Comparison of ENCODE assay signal across 8 cellular contexts in genomic region chr4:94452476-94453300, GRCh38. TPM values are rescaled to one million over a fixed set of nuclear protein-coding genes. Genes with fewer than 3 reads are reported as not detected.
DNase-seq lines count a peak whose midpoint lies in the region; ATAC-seq and TF ChIP-seq lines count a peak whose summit lies in the region.

No MANE protein-coding gene starts in this region.

- H3K79me2 ChIP-seq in OCI-LY3 (ENCODE audit: low read length), result peaks cover 11% of the 10 kb centered on the region; the same call in 1 of the 2 replicates

- peak overlapping the region; percentile 81 for H3K4me3 ChIP-seq in OCI-LY3 (ENCODE audit: low read length)
- H3K4me3 ChIP-seq in neuronal stem cell (ENCODE audit: low read length in 2 of 2), result peak overlapping the region; percentile 83 to 96

- peaks cover 3% of the 10 kb centered on the region for H3K79me1 ChIP-seq in neuronal stem cell (ENCODE audit: low read depth, low read length)

- no peak overlapping the region for H2AK5ac ChIP-seq in neuronal stem cell (ENCODE audit: low read depth, low read length)

- H3K27ac ChIP-seq in OCI-LY3 (ENCODE audit: low read length), result no peak overlapping the region
- peak overlapping the region; percentile 40 for H3K27ac ChIP-seq in neuronal stem cell (replicated peaks; ENCODE audit: low read length)

- peak; percentile 17 for ATAC-seq in HG02852 (IDR thresholded peaks at IDR 0.05; ENCODE audit: unreplicated experiment)
- ATAC-seq in activated naive CD8-positive, alpha-beta T cell treated with anti-CD3 and anti-CD28 coated beads, Interleukin-2, amount 50 U/mL, for 24 hours, result no peak

- H2BK15ac ChIP-seq in neuronal stem cell (ENCODE audit: low read length), result no peak overlapping the region

- intact Hi-C loops in head of caudate nucleus (cut with DNase I), result no loop called here

- H2AFZ ChIP-seq in OCI-LY3 (ENCODE audit: low read depth, low read length) (peak overlapping the region; percentile 90), neuronal stem cell (ENCODE audit: low read length) (peak overlapping the region; percentile 96)

- H3K4me2 ChIP-seq in OCI-LY3 (ENCODE audit: low read length) (peak overlapping the region; percentile 96), neuronal stem cell (ENCODE audit: insufficient read depth, low read length, poor library complexity, severe bottlenecking) (peak overlapping the region; percentile 67)

- peaks cover 11% of the 10 kb centered on the region for H3K27me3 Mint-ChIP-seq in activated naive CD8-positive, alpha-beta T cell treated with anti-CD3 and anti-CD28 coated beads, Interleukin-2, amount 50 U/mL, for 24 hours

- peak overlapping the region; percentile 50 for H3K18ac ChIP-seq in neuronal stem cell (ENCODE audit: low read length)

- peak overlapping the region; percentile 83 for H3K4me3 Mint-ChIP-seq in activated naive CD8-positive, alpha-beta T cell treated with anti-CD3 and anti-CD28 coated beads, Interleukin-2, amount 50 U/mL, for 24 hours

- H2BK5ac ChIP-seq in neuronal stem cell (ENCODE audit: low read length), result no peak overlapping the region

- H3K9me3 Mint-ChIP-seq in activated naive CD8-positive, alpha-beta T cell treated with anti-CD3 and anti-CD28 coated beads, Interleukin-2, amount 50 U/mL, for 24 hours, result no peaks in the 10 kb centered on the region

- H2BK12ac ChIP-seq in neuronal stem cell (ENCODE audit: low read length), result no peak overlapping the region

- H3K27me3 ChIP-seq in OCI-LY3 (ENCODE audit: low read depth, low read length), result no peaks in the 10 kb centered on the region
- H3K27me3 ChIP-seq in neuronal stem cell (ENCODE audit: control insufficient read depth in 3 of 3, insufficient read depth in 3 of 3, low read depth in 1 of 3, low read length in 3 of 3), result peaks cover 0 to 3% (median 0%) of the 10 kb centered on the region in 3 experiments

- no peak overlapping the region for H3K4ac ChIP-seq in neuronal stem cell (ENCODE audit: low read length)

- peak overlapping the region; percentile 76 for H3K27ac Mint-ChIP-seq in activated naive CD8-positive, alpha-beta T cell treated with anti-CD3 and anti-CD28 coated beads, Interleukin-2, amount 50 U/mL, for 24 hours

- H3K9me3 ChIP-seq in OCI-LY3 (ENCODE audit: insufficient read depth, low read length), result no peaks in the 10 kb centered on the region
- H3K9me3 ChIP-seq in neuronal stem cell (replicated peaks in 1 of 2; ENCODE audit: control insufficient read depth in 2 of 2, insufficient read depth in 1 of 2, low read depth in 1 of 2, low read length in 2 of 2), result no peaks in the 10 kb centered on the region

- no CpG with 5 or more reads among the region's 25 CpGs for WGBS in neuronal stem cell (ENCODE audit: extremely low coverage in 2 of 2, insufficient read length in 2 of 2, insufficient replicate concordance in 1 of 2), 2 donors

- H4K91ac ChIP-seq in neuronal stem cell (ENCODE audit: low read depth, low read length, poor library complexity), result no peak overlapping the region

- no peaks in the 10 kb centered on the region for H3K36me3 ChIP-seq in OCI-LY3 (replicated peaks; ENCODE audit: low read depth, low read length)
- H3K36me3 ChIP-seq in neuronal stem cell (replicated peaks in 1 of 2; ENCODE audit: control insufficient read depth in 2 of 2, insufficient read depth in 2 of 2, low read length in 2 of 2), result peaks cover 0 to 18% of the 10 kb centered on the region in 2 donors

- H4K20me1 ChIP-seq in OCI-LY3 (ENCODE audit: insufficient read depth, low read length), result no peaks in the 10 kb centered on the region

- no peak overlapping the region for H3K23ac ChIP-seq in neuronal stem cell (ENCODE audit: low read depth, low read length, poor library complexity)

- peak overlapping the region; percentile 87 for H3K9ac ChIP-seq in OCI-LY3 (ENCODE audit: low read length)
- H3K9ac ChIP-seq in neuronal stem cell (ENCODE audit: low read depth, low read length, poor library complexity), result peak overlapping the region; percentile 38

- peaks cover 6% of the 10 kb centered on the region for H3K36me3 Mint-ChIP-seq in activated naive CD8-positive, alpha-beta T cell treated with anti-CD3 and anti-CD28 coated beads, Interleukin-2, amount 50 U/mL, for 24 hours (ENCODE audit: low read depth)

- H2BK120ac ChIP-seq in neuronal stem cell (ENCODE audit: low read depth, low read length), result no peak overlapping the region

- no peak for TF ChIP-seq CTCF in OCI-LY3 (IDR thresholded peaks at IDR 0.05; ENCODE audit: low read depth, low read length)

- H3K4me1 Mint-ChIP-seq in activated naive CD8-positive, alpha-beta T cell treated with anti-CD3 and anti-CD28 coated beads, Interleukin-2, amount 50 U/mL, for 24 hours, result peaks cover 18% of the 10 kb centered on the region

- H3K4me1 ChIP-seq in OCI-LY3 (ENCODE audit: low read length) (peaks cover 17% of the 10 kb centered on the region), neuronal stem cell (ENCODE audit: control insufficient read depth in 2 of 2, insufficient read depth in 1 of 2, low read depth in 1 of 2, low read length in 2 of 2) (peaks cover 2 to 31% of the 10 kb centered on the region in 2 donors)

- no peak overlapping the region for H3K14ac ChIP-seq in neuronal stem cell (ENCODE audit: low read length)

- no peak overlapping the region for H4K8ac ChIP-seq in neuronal stem cell (ENCODE audit: low read depth, low read length)

- peak; percentile 25 for DNase-seq in NCI-H345 (lab: John Stamatoyannopoulos, UW)
- DNase-seq in NCI-H345 treated with DMSO at 0.1 percent for 48 hours (lab: John Stamatoyannopoulos, UW; ENCODE audit: unreplicated experiment), result no peak
- peak; percentile 32 for DNase-seq in activated naive CD8-positive, alpha-beta T cell treated with anti-CD3 and anti-CD28 coated beads, Interleukin-2, amount 50 U/mL, for 24 hours
- DNase-seq in head of caudate nucleus, result peak; percentile 8 to 79 (median 52)
- DNase-seq in neuronal stem cell (ENCODE audit: low spot score), result peak; percentile 38
- no peak for DNase-seq in GM19238 (ENCODE audit: insufficient read length, low spot score)

RNA-seq across cellular contexts. Expression of gene PDLIM5, which starts 0.9 kb away (rescaled TPM):
- 50.1 TPM for polyA plus RNA-seq in neuronal stem cell (2013, experiment 1 of 2)
- 54.2 TPM for polyA plus RNA-seq in neuronal stem cell (2013, experiment 2 of 2)

Comparison
In these comparisons a context has a peak if more than half of its experiments do, and no peak if none do; other contexts are left out.
1. DNase-seq: peak in NCI-H345 (single experiment), activated naive CD8-positive, alpha-beta T cell treated with anti-CD3 and anti-CD28 coated beads, Interleukin-2, amount 50 U/mL, for 24 hours (single experiment), head of caudate nucleus (42 of 42) and neuronal stem cell (single experiment); none in NCI-H345 treated with DMSO at 0.1 percent for 48 hours (single experiment) and GM19238 (single experiment).